22 cellular contexts compared by ENCODE assay signal in the genomic region with DNA sequence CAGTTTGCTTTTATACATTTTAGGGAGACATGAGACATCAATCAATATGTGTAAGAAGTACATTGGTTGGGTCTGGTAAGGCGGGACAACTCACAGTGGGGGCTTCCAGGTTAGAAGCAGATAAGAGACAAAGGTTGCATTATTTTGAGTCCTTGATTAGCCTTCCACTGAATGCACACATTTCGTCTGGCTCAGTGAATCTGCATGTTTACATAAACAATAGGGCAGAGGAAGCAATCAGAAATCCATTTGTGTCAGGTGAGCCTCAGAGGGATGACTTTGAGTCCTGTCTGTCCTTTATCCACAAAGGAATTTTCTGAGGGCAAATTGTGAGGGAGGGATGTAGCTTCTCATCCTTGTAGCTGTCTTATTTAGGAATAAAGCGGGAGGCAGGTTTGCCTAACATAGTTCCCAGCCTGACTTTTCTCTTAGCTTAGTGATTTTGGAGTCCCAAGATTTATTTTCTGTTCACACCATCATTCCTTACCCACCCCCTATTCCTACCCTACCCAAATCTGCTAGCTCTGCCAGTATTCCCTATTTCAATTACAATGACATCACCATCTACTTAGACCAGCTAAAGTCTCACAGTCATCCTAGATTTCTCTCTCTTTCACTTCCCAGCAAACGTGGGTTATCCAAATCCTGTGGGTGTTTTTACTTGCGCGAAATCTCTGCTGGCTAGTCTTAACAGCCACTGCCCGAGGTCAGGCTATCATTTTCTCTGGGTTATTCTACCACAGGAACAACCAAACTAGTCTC. TPM values are rescaled to one million over a fixed set of nuclear protein-coding genes. Genes with fewer than 3 reads are reported as not detected.
DNase-seq lines count a peak whose midpoint lies in the region; ATAC-seq, FAIRE-seq and TF ChIP-seq lines count a peak whose summit lies in the region.
"Had no signal": no experiment of that assay in that cellular context is flagged by ENCODE, and none has a peak within 500 bp of the region (broad histone marks: within the 10 kb centered on the region; RNA-seq: fewer than 3 reads in every experiment).

No MANE protein-coding gene starts in this region.

- peak overlapping the region; percentile 10 for H3K27ac Mint-ChIP-seq in activated CD4-positive, alpha-beta T cell treated with anti-CD3 and anti-CD28 coated beads for 36 hours

- no peak overlapping the region for H3K4me3 Mint-ChIP-seq in activated CD4-positive, alpha-beta T cell treated with anti-CD3 and anti-CD28 coated beads for 36 hours

- H3K9me3 ChIP-seq in OCI-LY7 (ENCODE audit: low read length) (no peaks in the 10 kb centered on the region), HepG2 (ENCODE audit: low read length) (no peaks in the 10 kb centered on the region)

- no peak for TF ChIP-seq RAD21 in HepG2 (CRISPR knock-in tag; IDR thresholded peaks at IDR 0.05)

- no peak for FAIRE-seq in HepG2 (lab: Jason Lieb, UNC)
- FAIRE-seq: A204.1, RCC 7860, urothelium cell line had no signal

- H2AFZ ChIP-seq in OCI-LY7 (ENCODE audit: low read length): no peak overlapping the region
- no peak overlapping the region for H2AFZ ChIP-seq in HepG2 (ENCODE audit: low read length)

- no peak for DNase-seq in activated CD4-positive, alpha-beta T cell treated with anti-CD3 and anti-CD28 coated beads for 36 hours
- DNase-seq in activated CD4-positive, alpha-beta T cell treated with anti-CD3 and anti-CD28 coated beads, Interleukin-2, amount 50 U/mL, for 48 hours: no peak
- DNase-seq in OCI-LY7 (ENCODE audit: low spot score): no peak
- peak; percentile 52 for DNase-seq in HepG2 (ENCODE audit: low spot score)
- DNase-seq in skeletal muscle cell (ENCODE audit: low read depth): no peak
- no peak for DNase-seq in erythroblast (lab: John Stamatoyannopoulos, UW)
- no peak for DNase-seq in cerebellar cortex (ENCODE audit: low spot score)
- no peak for DNase-seq in activated gamma-delta T cell treated with Interleukin-2 at 50 U/mL for 16 hours
- DNase-seq: activated CD4-positive, alpha-beta T cell treated with anti-CD3 and anti-CD28 coated beads, Interleukin-2, amount 50 U/mL, for 1 hour; activated T-cell treated with anti-CD3 and anti-CD28 coated beads for 4 hours; C1 segment of cervical spinal cord; caudate nucleus; DMS53; effector memory CD4-positive, alpha-beta T cell; hypothalamus; naive thymus-derived CD8-positive, alpha-beta T cell; NCI-H1694 treated with DMSO at 0.1 percent for 48 hours; NCI-H510A treated with DMSO at 0.1 percent for 48 hours had no signal

- peaks cover 26% of the 10 kb centered on the region for H3K4me1 ChIP-seq in OCI-LY7 (ENCODE audit: insufficient read depth, low read length, poor library complexity, severe bottlenecking)
- peaks cover 59% of the 10 kb centered on the region for H3K4me1 ChIP-seq in HepG2 (ENCODE audit: insufficient read depth, low read length)

- H3K4me3 ChIP-seq in OCI-LY7 (ENCODE audit: low read depth, low read length, poor library complexity, severe bottlenecking): no peak overlapping the region
- peak overlapping the region in 1 of 3 experiments; percentile 42; a peak in 1 of 6 replicates for H3K4me3 ChIP-seq in HepG2 (replicated peaks in 1 of 3; ENCODE audit: insufficient read depth in 1 of 3, low read depth in 2 of 3, low read length in 3 of 3)
- peak overlapping the region; percentile 24 for H3K4me3 ChIP-seq in skeletal muscle cell (ENCODE audit: low read depth, low read length)

- no peak for ATAC-seq in activated CD4-positive, alpha-beta T cell treated with anti-CD3 and anti-CD28 coated beads for 36 hours
- no peak for ATAC-seq in HepG2
- ATAC-seq: left lobe of liver; naive thymus-derived CD8-positive, alpha-beta T cell had no signal

- H3K36me3 ChIP-seq in OCI-LY7 (ENCODE audit: insufficient read depth, low read length) (peaks cover 27% of the 10 kb centered on the region), HepG2 (replicated peaks in 1 of 2; ENCODE audit: control insufficient read depth in 1 of 2, insufficient read depth in 2 of 2, low read length in 2 of 2) (peaks cover 0 to 2% of the 10 kb centered on the region in 2 experiments; a peak in 1 of 5 replicates)

- no peak overlapping the region for H3K9ac ChIP-seq in HepG2 (ENCODE audit: insufficient read depth, low read depth, low read length)

- no peak for TF ChIP-seq POLR2A in HepG2 (IDR thresholded peaks at IDR 0.05; ENCODE audit: insufficient read depth in 1 of 2, low read depth in 2 of 2, low read length in 2 of 2)
- no peak for TF ChIP-seq POLR2A in erythroblast (IDR thresholded peaks at IDR 0.05; ENCODE audit: low read length)

- peaks cover 43% of the 10 kb centered on the region for H3K4me1 Mint-ChIP-seq in activated CD4-positive, alpha-beta T cell treated with anti-CD3 and anti-CD28 coated beads for 36 hours

- BruUV-seq in OCI-LY7 (replicated peaks; lab: Mats Ljungman, UMichigan): no TSS peak
- no TSS peak for BruUV-seq in HepG2 (replicated peaks; lab: Mats Ljungman, UMichigan)

- H3K9me3 Mint-ChIP-seq in activated CD4-positive, alpha-beta T cell treated with anti-CD3 and anti-CD28 coated beads for 36 hours (ENCODE audit: low read depth): peaks cover 2% of the 10 kb centered on the region
- H3K9me3 Mint-ChIP-seq: naive thymus-derived CD8-positive, alpha-beta T cell had no signal

- H3K4me2 ChIP-seq in OCI-LY7 (ENCODE audit: low read length): peak overlapping the region; percentile 33; the same call in 1 of the 2 replicates
- H3K4me2 ChIP-seq in HepG2 (ENCODE audit: low read depth, low read length): peak overlapping the region; percentile 100

- no peak for TF ChIP-seq CTCF in OCI-LY7 (conservative IDR thresholded peaks at IDR 0.05; ENCODE audit: low read length)
- TF ChIP-seq CTCF in HepG2 (CRISPR knock-in tag; IDR thresholded peaks at IDR 0.05): no peak

- H3K9me2 ChIP-seq in OCI-LY7 (ENCODE audit: insufficient read depth, low read length): no peaks in the 10 kb centered on the region

- WGBS in HepG2 (ENCODE audit: low lambda C conversion rate): 84% methylated on average over 7 of the region's 7 CpGs

- H4K20me1 ChIP-seq in OCI-LY7 (ENCODE audit: insufficient read depth, low read length) (peaks cover 6% of the 10 kb centered on the region; the same call in 1 of the 2 replicates), HepG2 (ENCODE audit: insufficient read depth, low read length) (peaks cover 49% of the 10 kb centered on the region)

- intact Hi-C loops in activated CD4-positive, alpha-beta T cell treated with anti-CD3 and anti-CD28 coated beads for 36 hours (cut with DNase I, micrococcal nuclease): no loop called here
- intact Hi-C loops in OCI-LY7 (cut with micrococcal nuclease; ENCODE audit: unreplicated experiment): no loop called here
- intact Hi-C loops in HepG2 (cut with micrococcal nuclease; ENCODE audit: unreplicated experiment): no loop called here

- H3K27me3 ChIP-seq in HepG2 (ENCODE audit: control insufficient read depth in 1 of 2, insufficient read depth in 2 of 2, low read length in 2 of 2): peaks cover 0 to 3% of the 10 kb centered on the region in 2 experiments; a peak in 1 of 5 replicates

- in situ Hi-C loops in HepG2 (cut with HindIII; ENCODE audit: extremely low pct_ligation_motif_present, low pct_unique_long_range_greater_than_20kb): no loop called here

- H3K27ac ChIP-seq in OCI-LY7 (ENCODE audit: low read depth, low read length, poor library complexity, severe bottlenecking): no peak overlapping the region
- peak overlapping the region; percentile 3 for H3K27ac ChIP-seq in HepG2 (ENCODE audit: extremely low read length, insufficient read depth, low read length)

- POLR2A ChIA-PET in activated CD4-positive, alpha-beta T cell treated with anti-CD3 and anti-CD28 coated beads for 36 hours (lab: Charles Lee): interaction anchor here (0.6 kb wide), 1 partner anchor 186 kb away, joined by 4 read pairs; no protein-coding TSS in a partner anchor
- POLR2A ChIA-PET in OCI-LY7 (lab: Charles Lee): interaction anchor here (0.6 to 1.0 kb wide), 4 partner anchors 17 to 1108 kb away, joined by 3 to 5 read pairs (median 3); no protein-coding TSS in a partner anchor
- POLR2A ChIA-PET in HepG2 (lab: Yijun Ruan, JAX): no interaction called here

- TF ChIP-seq EP300 in HepG2 (IDR thresholded peaks at IDR 0.05; ENCODE audit: low read depth in 2 of 2, low read length in 2 of 2) (no peak), HepG2 (CRISPR knock-in tag; IDR thresholded peaks at IDR 0.05; ENCODE audit: borderline replicate concordance) (no peak)

- H3K79me2 ChIP-seq in OCI-LY7 (ENCODE audit: insufficient read depth, low read depth, low read length): peaks cover 64% of the 10 kb centered on the region
- peaks cover 77% of the 10 kb centered on the region for H3K79me2 ChIP-seq in HepG2 (ENCODE audit: insufficient read depth, low read length)

- H3K36me3 Mint-ChIP-seq in activated CD4-positive, alpha-beta T cell treated with anti-CD3 and anti-CD28 coated beads for 36 hours (ENCODE audit: low read depth): peaks cover 11% of the 10 kb centered on the region

- H3K27me3 Mint-ChIP-seq in activated CD4-positive, alpha-beta T cell treated with anti-CD3 and anti-CD28 coated beads for 36 hours: no peaks in the 10 kb centered on the region
- H3K27me3 Mint-ChIP-seq: naive thymus-derived CD8-positive, alpha-beta T cell had no signal

- CTCF ChIA-PET in activated CD4-positive, alpha-beta T cell treated with anti-CD3 and anti-CD28 coated beads for 36 hours (lab: Charles Lee): interaction anchor here (0.6 to 1.6 kb wide), 2 partner anchors 161 to 448 kb away, joined by 3 to 4 read pairs; no protein-coding TSS in a partner anchor
- CTCF ChIA-PET in OCI-LY7 (lab: Charles Lee; ENCODE audit: unreplicated experiment): no interaction called here
- CTCF ChIA-PET in HepG2 (lab: Yijun Ruan, JAX; ENCODE audit: low intra/inter-chr PET ratio, low total read pairs): no interaction called here

RNA-seq across cellular contexts. Expression of gene SC5D, which starts 2.9 kb away (rescaled TPM):
- 10 to 100 TPM; 22.3 to 29.9 TPM for total RNA-seq in activated CD4-positive, alpha-beta T cell treated with anti-CD3 and anti-CD28 coated beads for 36 hours
- total RNA-seq in OCI-LY7 (2014; rRNA removed; shearing (Covaris generic)): 16.4 and 27.9 TPM in 2 replicates
- total RNA-seq in OCI-LY7 (2022) (42.7 and 43.3 TPM in 2 replicates), HepG2 (2016; rRNA removed; fragmentation: Illumina TruSeq; extraction: Trizol) (48.6 and 84.4 TPM in 2 replicates)
- 9.4 and 11.7 TPM in 2 replicates for total RNA-seq in HepG2 (2016; cell fraction: cytosol; rRNA removed; fragmentation: Illumina TruSeq; extraction: Trizol; ENCODE audit: low read depth)
- 49.0 and 80.4 TPM in 2 replicates for total RNA-seq in HepG2 (2016; cell fraction: insoluble cytoplasmic fraction; rRNA removed; fragmentation: Illumina TruSeq; extraction: Trizol)
- total RNA-seq in HepG2 (2016; cell fraction: membrane; rRNA removed; fragmentation: Illumina TruSeq; extraction: Trizol): 18.2 and 23.9 TPM in 2 replicates
- 88.0 and 105 TPM in 2 replicates for total RNA-seq in HepG2 (2016; cell fraction: nucleus; rRNA removed; fragmentation: Illumina TruSeq; extraction: Trizol)
- polyA plus RNA-seq in HepG2 (2011; rRNA removed): 155 and 186 TPM in 2 replicates
- polyA plus RNA-seq in HepG2 (2011; cell fraction: cytosol; rRNA removed): 29.9 and 67.8 TPM in 2 replicates
- 12.9 and 36.4 TPM in 2 replicates for polyA plus RNA-seq in HepG2 (2011; cell fraction: nucleus; rRNA removed)
- 147 and 186 TPM in 2 replicates for polyA plus RNA-seq in HepG2 (2012)
- polyA plus RNA-seq in HepG2 (2016; cell fraction: cytosol; fragmentation: Illumina TruSeq; extraction: Trizol; ENCODE audit: low read depth): 8.7 and 9.0 TPM in 2 replicates
- 58.1 and 58.6 TPM in 2 replicates for polyA plus RNA-seq in HepG2 (2016; cell fraction: insoluble cytoplasmic fraction; fragmentation: Illumina TruSeq; extraction: Trizol; ENCODE audit: low read depth)
- polyA plus RNA-seq in HepG2 (2016; cell fraction: membrane; fragmentation: Illumina TruSeq; extraction: Trizol; ENCODE audit: low read depth): 16.3 and 18.5 TPM in 2 replicates
- 135 and 141 TPM in 2 replicates for polyA plus RNA-seq in HepG2 (2016; cell fraction: nucleus; fragmentation: Illumina TruSeq; extraction: Trizol; ENCODE audit: insufficient read depth, low read depth)
- 28.6 and 108 TPM in 2 replicates for polyA minus RNA-seq in HepG2 (2011; rRNA and poly(A)+ RNA removed; ENCODE audit: low replicate concordance)
- 100 and 145 TPM in 2 replicates for polyA minus RNA-seq in HepG2 (2011; cell fraction: cytosol; rRNA and poly(A)+ RNA removed)
- 50.2 and 78.9 TPM in 2 replicates for polyA minus RNA-seq in HepG2 (2011; cell fraction: nucleus; rRNA and poly(A)+ RNA removed)
